Comparison of ENCODE assay signal across 20 cellular contexts in the genomic region with DNA sequence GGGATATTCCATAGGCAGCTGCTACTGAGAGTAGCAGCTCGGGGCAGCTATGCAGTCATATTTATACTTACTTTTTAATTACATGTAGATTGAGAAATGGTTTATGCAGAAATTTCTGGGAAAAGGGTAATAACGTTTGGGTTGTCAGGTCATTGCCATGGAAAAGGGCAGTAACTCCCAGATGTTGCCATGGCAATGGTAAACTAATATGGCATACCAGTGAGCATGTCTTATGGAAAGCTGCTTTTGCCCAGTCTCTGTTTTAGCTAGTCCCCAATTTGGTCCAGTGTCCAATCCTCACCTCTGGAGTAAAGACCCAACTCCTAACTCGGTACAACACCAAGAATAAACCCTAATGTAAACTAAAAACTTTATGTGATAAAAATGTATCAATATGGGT.
"Had no signal": no experiment of that assay in that cellular context is flagged by ENCODE, and none has a peak within 500 bp of the region (broad histone marks: within the 10 kb centered on the region; RNA-seq: fewer than 3 reads in every experiment).

No MANE protein-coding gene starts in this region.

- DNase-seq: activated CD4-positive, alpha-beta T cell treated with anti-CD3 and anti-CD28 coated beads, Interleukin-2, amount 10 ng/mL, durations not matched to agents 24 days and 14 days; activated CD8-positive, alpha-beta T cell treated with anti-CD3 and anti-CD28 coated beads, Interleukin-2, amount 10 ng/mL, durations not matched to agents 7 days and 5 days; activated naive CD4-positive, alpha-beta T cell treated with anti-CD3 and anti-CD28 coated beads for 36 hours; activated T-cell treated with anti-CD3 and anti-CD28 coated beads, Interleukin-2, amount 50 U/mL, for 24 hours; caudate nucleus; foreskin fibroblast; left colon; lower lobe of right lung; midbrain; spleen; stimulated activated CD4-positive, alpha-beta T cell treated with anti-CD3 and anti-CD28 coated beads, Interleukin-4, amount 100 ng/mL, for 4 hours; testis had no signal

- H3K27ac Mint-ChIP-seq: activated CD4-positive, alpha-beta T cell treated with anti-CD3 and anti-CD28 coated beads, Interleukin-2, amount 10 ng/mL, durations not matched to agents 24 days and 14 days; activated CD8-positive, alpha-beta T cell treated with anti-CD3 and anti-CD28 coated beads, Interleukin-2, amount 10 ng/mL, durations not matched to agents 7 days and 5 days; activated naive CD4-positive, alpha-beta T cell treated with anti-CD3 and anti-CD28 coated beads for 36 hours; activated T-cell treated with anti-CD3 and anti-CD28 coated beads, Interleukin-2, amount 50 U/mL, for 24 hours; activated T-helper 2 cell treated with anti-CD3 and anti-CD28 coated beads, Interferon-gamma antibody, Interleukin-2, Interleukin-4, amounts not matched to agents 10 μg/mL and 5 μg/mL and 100 μg/mL, durations not matched to agents 14 hours and 24 hours and 36 hours; brain; nephron; stimulated activated memory B cell treated with anti-CD40 and anti-IgM and Interleukin-4, amounts not matched to agents 10 μg/mL and 1 μg/mL and 100 μg/mL, for 72 hours; type B pancreatic cell had no signal

- ATAC-seq: activated CD8-positive, alpha-beta T cell treated with anti-CD3 and anti-CD28 coated beads, Interleukin-2, amount 10 ng/mL, durations not matched to agents 7 days and 5 days; left colon; lower lobe of right lung had no signal

- H3K9me3 ChIP-seq: lower lobe of right lung, testis had no signal

- H3K36me3 Mint-ChIP-seq: brain; stimulated activated memory B cell treated with anti-CD40 and anti-IgM and Interleukin-4, amounts not matched to agents 10 μg/mL and 1 μg/mL and 100 μg/mL, for 72 hours; type B pancreatic cell had no signal

- H3K4me3 ChIP-seq: hepatocyte, lower lobe of right lung, spleen, testis had no signal

- H3K27ac ChIP-seq: hepatocyte, lower lobe of right lung, parathyroid adenoma, spleen, testis had no signal

- H3K4me1 Mint-ChIP-seq: activated CD4-positive, alpha-beta T cell treated with anti-CD3 and anti-CD28 coated beads, Interleukin-2, amount 10 ng/mL, durations not matched to agents 24 days and 14 days had no signal

- H3K27me3 Mint-ChIP-seq: brain; stimulated activated memory B cell treated with anti-CD40 and anti-IgM and Interleukin-4, amounts not matched to agents 10 μg/mL and 1 μg/mL and 100 μg/mL, for 72 hours had no signal

- H3K4me3 Mint-ChIP-seq: activated CD4-positive, alpha-beta T cell treated with anti-CD3 and anti-CD28 coated beads, Interleukin-2, amount 10 ng/mL, durations not matched to agents 24 days and 14 days; activated CD8-positive, alpha-beta T cell treated with anti-CD3 and anti-CD28 coated beads, Interleukin-2, amount 10 ng/mL, durations not matched to agents 7 days and 5 days; activated naive CD4-positive, alpha-beta T cell treated with anti-CD3 and anti-CD28 coated beads for 36 hours; activated T-cell treated with anti-CD3 and anti-CD28 coated beads, Interleukin-2, amount 50 U/mL, for 24 hours; brain; nephron; stimulated activated memory B cell treated with anti-CD40 and anti-IgM and Interleukin-4, amounts not matched to agents 10 μg/mL and 1 μg/mL and 100 μg/mL, for 72 hours; type B pancreatic cell had no signal

- H3K4me1 ChIP-seq: lower lobe of right lung, parathyroid adenoma, testis had no signal

- H3K27me3 ChIP-seq: hepatocyte, spleen, testis had no signal

- H3K36me3 ChIP-seq: lower lobe of right lung, spleen had no signal

- FAIRE-seq: islet of Langerhans had no signal

- H3K9me3 Mint-ChIP-seq: activated CD4-positive, alpha-beta T cell treated with anti-CD3 and anti-CD28 coated beads, Interleukin-2, amount 10 ng/mL, durations not matched to agents 24 days and 14 days; activated T-helper 2 cell treated with anti-CD3 and anti-CD28 coated beads, Interferon-gamma antibody, Interleukin-2, Interleukin-4, amounts not matched to agents 10 μg/mL and 5 μg/mL and 100 μg/mL, durations not matched to agents 14 hours and 24 hours and 36 hours; type B pancreatic cell had no signal
